Comparison of ENCODE assay signal across 10 cellular contexts in the genomic region with DNA sequence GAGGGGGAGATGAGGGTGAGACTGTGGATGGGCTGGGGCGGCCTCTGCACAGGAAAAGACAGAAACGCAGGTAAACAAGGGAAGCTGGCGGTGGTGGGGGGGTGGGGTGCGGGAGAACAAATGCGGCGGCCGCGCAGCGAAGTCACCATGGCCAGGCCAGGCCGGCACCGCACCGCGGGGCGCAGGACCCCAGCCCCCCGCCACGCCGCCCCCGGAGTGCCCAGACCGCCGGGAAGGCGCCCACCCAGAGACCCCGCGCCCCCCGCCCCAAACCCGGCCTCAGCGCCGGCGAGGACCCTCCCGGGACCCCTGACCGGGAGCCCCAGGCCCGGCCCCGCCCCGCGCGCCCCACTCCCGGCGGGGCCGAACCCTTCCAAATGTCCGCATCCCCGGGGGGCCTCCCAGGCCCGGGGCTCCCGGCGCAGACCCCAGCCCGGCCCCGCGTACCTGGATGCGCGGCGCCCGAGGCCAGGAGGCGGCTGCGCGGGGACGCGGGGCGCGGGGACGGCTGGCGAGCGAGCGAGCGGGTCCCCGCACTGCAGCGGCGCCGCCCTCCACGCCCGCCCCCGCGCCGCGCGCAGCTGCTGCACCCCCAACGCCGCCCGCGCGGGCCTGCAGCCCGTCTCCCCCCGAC. TPM values are rescaled to one million over a fixed set of nuclear protein-coding genes. Genes with fewer than 3 reads are reported as not detected.
A peak's percentile ranks its signal among the peaks of the same experiment; 100 is the strongest.
DNase-seq lines count a peak whose midpoint lies in the region; ATAC-seq lines count a peak whose summit lies in the region.
"Had no signal": no experiment of that assay in that cellular context is flagged by ENCODE, and none has a peak within 500 bp of the region (broad histone marks: within the 10 kb centered on the region; RNA-seq: fewer than 3 reads in every experiment).

No MANE protein-coding gene starts in this region.

- H3K4me3 Mint-ChIP-seq in stimulated activated naive CD8-positive, alpha-beta T cell treated with anti-CD3 and anti-CD28 coated beads, Interleukin-15, amount 100 ng/mL, for 72 hours: peak overlapping the region; percentile 69 to 79

- H3K36me3 ChIP-seq in effector memory CD4-positive, alpha-beta T cell (ENCODE audit: control insufficient read depth, insufficient read depth, low read length): no peaks in the 10 kb centered on the region
- H3K36me3 ChIP-seq in muscle layer of duodenum (ENCODE audit: control insufficient read depth in 1 of 2, insufficient read depth in 2 of 2, low read length in 2 of 2): no peaks in the 10 kb centered on the region
- H3K36me3 ChIP-seq: neutrophil had no signal

- H3K9me3 ChIP-seq in effector memory CD4-positive, alpha-beta T cell (ENCODE audit: control insufficient read depth, low read length): no peaks in the 10 kb centered on the region
- no peaks in the 10 kb centered on the region for H3K9me3 ChIP-seq in muscle layer of duodenum (ENCODE audit: control insufficient read depth in 1 of 2, low read length in 2 of 2)
- H3K9me3 ChIP-seq: neutrophil had no signal

- H3K4me3 ChIP-seq in effector memory CD4-positive, alpha-beta T cell (ENCODE audit: insufficient read depth, low read depth, low read length, poor library complexity, severe bottlenecking): peak overlapping the region; percentile 37
- H3K4me3 ChIP-seq in muscle layer of duodenum (ENCODE audit: low read depth in 1 of 2, low read length in 2 of 2): peak overlapping the region; percentile 11 to 68

- no peak for DNase-seq in stimulated activated naive CD8-positive, alpha-beta T cell treated with anti-CD3 and anti-CD28 coated beads, Interleukin-15, amount 100 ng/mL, for 72 hours
- no peak for DNase-seq in stimulated activated naive CD8-positive, alpha-beta T cell treated with anti-CD3 and anti-CD28 coated beads, Interleukin-15, Interleukin-2, amounts not matched to agents 100 U/mL and 50 U/mL, for 24 hours
- DNase-seq in effector memory CD4-positive, alpha-beta T cell: no peak
- no peak for DNase-seq in ureter (ENCODE audit: low spot score)
- DNase-seq in activated CD4-positive, alpha-beta T cell treated with anti-CD3 and anti-CD28 coated beads, Interleukin-2, amount 50 U/mL, for 4 hours: no peak
- no peak for DNase-seq in OCI-M1 (lab: John Stamatoyannopoulos, UW)
- DNase-seq: KBM-7 had no signal

- ATAC-seq in stimulated activated naive CD8-positive, alpha-beta T cell treated with anti-CD3 and anti-CD28 coated beads, Interleukin-15, amount 100 ng/mL, for 72 hours: peak; percentile 73
- ATAC-seq in stimulated activated naive CD8-positive, alpha-beta T cell treated with anti-CD3 and anti-CD28 coated beads, Interleukin-15, Interleukin-2, amounts not matched to agents 100 U/mL and 50 U/mL, for 24 hours: no peak
- no peak for ATAC-seq in HG03457 (IDR thresholded peaks at IDR 0.05; ENCODE audit: unreplicated experiment)

- H3K27ac ChIP-seq in effector memory CD4-positive, alpha-beta T cell (ENCODE audit: insufficient read depth, low read length, poor library complexity, severe bottlenecking): no peak overlapping the region
- H3K27ac ChIP-seq in muscle layer of duodenum (ENCODE audit: low read length): no peak overlapping the region
- H3K27ac ChIP-seq: neutrophil had no signal

- no peaks in the 10 kb centered on the region for H3K9me3 Mint-ChIP-seq in stimulated activated naive CD8-positive, alpha-beta T cell treated with anti-CD3 and anti-CD28 coated beads, Interleukin-15, amount 100 ng/mL, for 72 hours

- no peaks in the 10 kb centered on the region for H3K27me3 Mint-ChIP-seq in stimulated activated naive CD8-positive, alpha-beta T cell treated with anti-CD3 and anti-CD28 coated beads, Interleukin-15, amount 100 ng/mL, for 72 hours

- no peak overlapping the region for H3K27ac Mint-ChIP-seq in stimulated activated naive CD8-positive, alpha-beta T cell treated with anti-CD3 and anti-CD28 coated beads, Interleukin-15, amount 100 ng/mL, for 72 hours

- peaks cover 47% of the 10 kb centered on the region for H3K4me1 Mint-ChIP-seq in stimulated activated naive CD8-positive, alpha-beta T cell treated with anti-CD3 and anti-CD28 coated beads, Interleukin-15, amount 100 ng/mL, for 72 hours

- no peaks in the 10 kb centered on the region for H3K27me3 ChIP-seq in effector memory CD4-positive, alpha-beta T cell (replicated peaks; ENCODE audit: control insufficient read depth, insufficient read depth, low read length, poor library complexity, severe bottlenecking)
- H3K27me3 ChIP-seq in muscle layer of duodenum (ENCODE audit: low read depth, low read length): no peaks in the 10 kb centered on the region

- peaks cover 8% of the 10 kb centered on the region for H3K4me1 ChIP-seq in effector memory CD4-positive, alpha-beta T cell (ENCODE audit: control insufficient read depth, insufficient read depth, low read length, poor library complexity, severe bottlenecking)
- no peaks in the 10 kb centered on the region for H3K4me1 ChIP-seq in muscle layer of duodenum (ENCODE audit: control insufficient read depth in 1 of 2, insufficient read depth in 2 of 2, low read length in 2 of 2)

RNA-seq across cellular contexts. Expression of gene DNAAF5, which starts 14.4 kb away (rescaled TPM):
- total RNA-seq in ureter: 35.1 TPM

RNA-seq across cellular contexts. Expression of gene PRKAR1B, which starts 15.0 kb away (rescaled TPM):
- 20.5 TPM for total RNA-seq in ureter
